ENCODE assay signal across 16 cellular contexts in genomic region chr5:38751103-38751502, GRCh38.
DNase-seq lines count a peak whose midpoint lies in the region; ATAC-seq and TF ChIP-seq lines count a peak whose summit lies in the region.
"Had no signal": no experiment of that assay in that cellular context is flagged by ENCODE, and none has a peak within 500 bp of the region (broad histone marks: within the 10 kb centered on the region; RNA-seq: fewer than 3 reads in every experiment).

No MANE protein-coding gene starts in this region.

- H3K4me1 Mint-ChIP-seq in H9, result no peaks in the 10 kb centered on the region
- H3K4me1 Mint-ChIP-seq: activated T-helper 17 cell treated with anti-CD3 and anti-CD28 coated beads, Interleukin-2, amount 50 U/mL, for 72 hours had no signal

- no peak overlapping the region for H3K23ac ChIP-seq in H9 (ENCODE audit: insufficient read length, low read depth, low read length)

- H3K79me1 ChIP-seq in H9 (ENCODE audit: insufficient read depth, low read depth, low read length, poor library complexity, severe bottlenecking), result no peaks in the 10 kb centered on the region

- no peak overlapping the region for H3K18ac ChIP-seq in H9 (ENCODE audit: insufficient read length, low read depth, low read length)

- no peaks in the 10 kb centered on the region for H3K9me3 Mint-ChIP-seq in H9
- H3K9me3 Mint-ChIP-seq: activated T-helper 17 cell treated with anti-CD3 and anti-CD28 coated beads, Interleukin-2, amount 50 U/mL, for 72 hours had no signal

- H2AFZ ChIP-seq in DND-41 (ENCODE audit: low read depth, low read length) (no peak overlapping the region), H9 (ENCODE audit: low read length) (no peak overlapping the region), hepatocyte (no peak overlapping the region)

- no peak for TF ChIP-seq EP300 in ovary (IDR thresholded peaks at IDR 0.05)

- no peak overlapping the region for H3K27ac Mint-ChIP-seq in H9
- H3K27ac Mint-ChIP-seq: activated CD8-positive, alpha-beta T cell treated with anti-CD3 and anti-CD28 coated beads, Interleukin-2, amount 10 ng/mL, durations not matched to agents 7 days and 5 days; activated T-helper 17 cell treated with anti-CD3 and anti-CD28 coated beads, Interleukin-2, amount 50 U/mL, for 72 hours had no signal

- no peak overlapping the region for H3K9ac ChIP-seq in DND-41 (ENCODE audit: low read depth, low read length)
- H3K9ac ChIP-seq in H9 (ENCODE audit: extremely low read depth, insufficient read length, low read length), result no peak overlapping the region
- H3K9ac ChIP-seq: BLaER1 had no signal

- no peak overlapping the region for H2BK20ac ChIP-seq in H9 (ENCODE audit: low read depth, low read length, poor library complexity, severe bottlenecking)

- intact Hi-C loops in adrenal gland (cut with DNase I) (no loop called here), ovary (cut with DNase I) (no loop called here)

- H3K9me3 ChIP-seq in DND-41 (ENCODE audit: insufficient read depth, low read length, severe bottlenecking) (no peaks in the 10 kb centered on the region), H9 (ENCODE audit: control insufficient read depth, low read depth, low read length) (no peaks in the 10 kb centered on the region), hepatocyte (ENCODE audit: low read depth) (no peaks in the 10 kb centered on the region), adrenal gland (replicated peaks in 1 of 3) (no peaks in the 10 kb centered on the region), ovary (no peaks in the 10 kb centered on the region)
- H3K9me3 ChIP-seq: BLaER1, neutrophil had no signal

- no peak overlapping the region for H3K4ac ChIP-seq in H9 (ENCODE audit: low read depth, low read length)

- H4K20me1 ChIP-seq in DND-41 (ENCODE audit: insufficient read depth, low read length) (no peaks in the 10 kb centered on the region), H9 (ENCODE audit: control insufficient read depth, insufficient read depth, insufficient read length) (no peaks in the 10 kb centered on the region), hepatocyte (ENCODE audit: insufficient read depth, poor library complexity, severe bottlenecking) (no peaks in the 10 kb centered on the region)
- H4K20me1 ChIP-seq: BLaER1 had no signal

- H2BK12ac ChIP-seq in H9 (ENCODE audit: insufficient read length, low read depth, low read length), result no peak overlapping the region

- no peak overlapping the region for H3K4me2 ChIP-seq in DND-41 (ENCODE audit: insufficient read depth, low read length)
- no peak overlapping the region for H3K4me2 ChIP-seq in H9 (ENCODE audit: insufficient read depth, insufficient read length, low read length)
- H3K4me2 ChIP-seq in hepatocyte, result no peak overlapping the region
- H3K4me2 ChIP-seq: BLaER1 had no signal

- H3K56ac ChIP-seq in H9 (ENCODE audit: insufficient read length, low read depth, low read length), result no peak overlapping the region

- H3K4me3 ChIP-seq in DND-41 (ENCODE audit: low read depth in 1 of 2, low read length in 2 of 2) (no peak overlapping the region), hepatocyte (no peak overlapping the region), adrenal gland (no peak overlapping the region), ovary (no peak overlapping the region)
- H3K4me3 ChIP-seq: BLaER1 had no signal

- ATAC-seq in DND-41 (ENCODE audit: insufficient read depth, low read depth), result no peak
- peak; percentile 75 for ATAC-seq in SK-N-SH treated with all-trans-retinoic acid at 6 μM for 48 hours
- ATAC-seq in GM19324 (IDR thresholded peaks at IDR 0.05; ENCODE audit: low FRiP score, unreplicated experiment), result no peak
- ATAC-seq: activated CD8-positive, alpha-beta T cell treated with anti-CD3 and anti-CD28 coated beads, Interleukin-2, amount 10 ng/mL, durations not matched to agents 7 days and 5 days; activated T-helper 17 cell treated with anti-CD3 and anti-CD28 coated beads, Interleukin-2, amount 50 U/mL, for 72 hours; right cardiac atrium had no signal

- no peak overlapping the region for H3K4me3 Mint-ChIP-seq in H9
- H3K4me3 Mint-ChIP-seq: activated CD8-positive, alpha-beta T cell treated with anti-CD3 and anti-CD28 coated beads, Interleukin-2, amount 10 ng/mL, durations not matched to agents 7 days and 5 days; activated T-helper 17 cell treated with anti-CD3 and anti-CD28 coated beads, Interleukin-2, amount 50 U/mL, for 72 hours had no signal

- no peak for TF ChIP-seq POLR2A in adrenal gland (IDR thresholded peaks at IDR 0.05)
- TF ChIP-seq POLR2A in ovary (IDR thresholded peaks at IDR 0.05), result no peak

- no peak overlapping the region for H3T11ph ChIP-seq in H9 (ENCODE audit: low read length)

- H3K79me2 ChIP-seq in DND-41 (ENCODE audit: insufficient read depth, low read length), result no peaks in the 10 kb centered on the region
- H3K79me2 ChIP-seq in H9 (ENCODE audit: insufficient read depth, low read length), result no peaks in the 10 kb centered on the region
- no peaks in the 10 kb centered on the region for H3K79me2 ChIP-seq in hepatocyte

- no peak overlapping the region for H4K91ac ChIP-seq in H9 (ENCODE audit: insufficient read length, low read depth, low read length)

- no peaks in the 10 kb centered on the region for H3K23me2 ChIP-seq in H9 (ENCODE audit: insufficient read length, low read depth, low read length, poor library complexity, severe bottlenecking)

- no peak overlapping the region for H4K5ac ChIP-seq in H9 (ENCODE audit: insufficient read length, low read depth, low read length)

- no CpG with 5 or more reads among the region's 4 CpGs for WGBS in H9 (ENCODE audit: extremely low coverage, insufficient read length, low lambda C conversion rate)
- 83% methylated on average over 4 of the region's 4 CpGs for WGBS in hepatocyte (ENCODE audit: low lambda C conversion rate, missing lambda C conversion rate)
- WGBS in adrenal gland, 4 donors, result 67 to 79% (median 75%) methylated on average over 4 of the region's 4 CpGs
- WGBS in ovary, 3 donors, result 83 to 91% (median 89%) methylated on average over 4 of the region's 4 CpGs

- DNase-seq in DND-41, result no peak
- no peak for DNase-seq in H9
- DNase-seq in hepatocyte (ENCODE audit: low spot score), result no peak
- DNase-seq in adrenal gland, result no peak
- DNase-seq in ovary, result no peak
- DNase-seq: activated CD8-positive, alpha-beta T cell treated with anti-CD3 and anti-CD28 coated beads, Interleukin-2, amount 10 ng/mL, durations not matched to agents 7 days and 5 days; head of caudate nucleus; NCI-H1436; OCI-M1; right cardiac atrium; stimulated activated CD4-positive, alpha-beta T cell treated with anti-CD3 and anti-CD28 coated beads, Interleukin-1b, Interleukin-23, amount 100 ng/mL, for 48 hours had no signal

- H3K27me3 Mint-ChIP-seq in H9 (ENCODE audit: low read depth), result no peaks in the 10 kb centered on the region

- no peak overlapping the region for H2BK120ac ChIP-seq in H9 (ENCODE audit: low read depth, low read length, poor library complexity, severe bottlenecking)

- H3K27ac ChIP-seq in DND-41 (ENCODE audit: low read length) (no peak overlapping the region), H9 (ENCODE audit: insufficient read length, low read depth, low read length) (no peak overlapping the region), hepatocyte (no peak overlapping the region), adrenal gland (no peak overlapping the region), ovary (no peak overlapping the region)
- H3K27ac ChIP-seq: BLaER1, neutrophil had no signal

- H4K8ac ChIP-seq in H9 (replicated peaks; ENCODE audit: insufficient read length, low read depth, low read length), result no peak overlapping the region

- no peak overlapping the region for H2BK15ac ChIP-seq in H9 (ENCODE audit: low read depth, low read length)

- TF ChIP-seq CTCF in DND-41 (IDR thresholded peaks at IDR 0.05; ENCODE audit: borderline replicate concordance, extremely low read depth, low read length, poor library complexity, severe bottlenecking), result peak; percentile 28
- TF ChIP-seq CTCF in H9 (conservative IDR thresholded peaks at IDR 0.05), result peak; percentile 60
- peak; percentile 6 for TF ChIP-seq CTCF in hepatocyte (IDR thresholded peaks at IDR 0.05; ENCODE audit: poor library complexity)
- TF ChIP-seq CTCF in adrenal gland (IDR thresholded peaks at IDR 0.05), result no peak
- no peak for TF ChIP-seq CTCF in ovary (IDR thresholded peaks at IDR 0.05)

- H3K36me3 Mint-ChIP-seq in H9 (ENCODE audit: insufficient read depth in 1 of 3, low read depth in 3 of 3), result no peaks in the 10 kb centered on the region

- H3K27me3 ChIP-seq in DND-41 (ENCODE audit: insufficient read depth, low read length, poor library complexity), result peaks cover 14% of the 10 kb centered on the region
- no peaks in the 10 kb centered on the region for H3K27me3 ChIP-seq in H9 (ENCODE audit: insufficient read depth, low read length)
- no peaks in the 10 kb centered on the region for H3K27me3 ChIP-seq in hepatocyte
- H3K27me3 ChIP-seq in adrenal gland, result no peaks in the 10 kb centered on the region
- no peaks in the 10 kb centered on the region for H3K27me3 ChIP-seq in ovary
- H3K27me3 ChIP-seq: BLaER1, neutrophil had no signal

- H2AK5ac ChIP-seq in H9 (ENCODE audit: insufficient read length, low read length), result no peak overlapping the region

- no peak overlapping the region for H2BK5ac ChIP-seq in H9 (ENCODE audit: insufficient read length, low read length)

- H3K4me1 ChIP-seq in DND-41 (ENCODE audit: insufficient read depth, low read length) (no peaks in the 10 kb centered on the region), H9 (ENCODE audit: insufficient read depth, low read length) (no peaks in the 10 kb centered on the region), hepatocyte (ENCODE audit: insufficient read depth) (no peaks in the 10 kb centered on the region), adrenal gland (replicated peaks in 1 of 2) (no peaks in the 10 kb centered on the region), ovary (ENCODE audit: insufficient read depth) (peaks cover 1% of the 10 kb centered on the region)
- H3K4me1 ChIP-seq: BLaER1 had no signal

- no peak overlapping the region for H3K14ac ChIP-seq in H9 (ENCODE audit: insufficient read depth, low read length)

- H3K9me2 ChIP-seq in hepatocyte (replicated peaks; ENCODE audit: insufficient read depth), result no peaks in the 10 kb centered on the region

- H3K36me3 ChIP-seq in DND-41 (ENCODE audit: insufficient read depth, low read length), result no peaks in the 10 kb centered on the region
- H3K36me3 ChIP-seq in hepatocyte (replicated peaks; ENCODE audit: insufficient read depth, low read depth), result no peaks in the 10 kb centered on the region
- H3K36me3 ChIP-seq in adrenal gland (replicated peaks in 1 of 2), result no peaks in the 10 kb centered on the region
- H3K36me3 ChIP-seq in ovary, result no peaks in the 10 kb centered on the region
- H3K36me3 ChIP-seq: BLaER1, neutrophil had no signal

Comparison
In these comparisons a context has a peak if more than half of its experiments do, and no peak if none do; other contexts are left out.
1. CTCF ChIP-seq: peak in DND-41 (single experiment), H9 (single experiment) and hepatocyte (single experiment); none in adrenal gland (0 of 6) and ovary (0 of 3).